Comparison of ENCODE assay signal across 8 cellular contexts in genomic region chr2:197499594-197500502, GRCh38. TPM values are rescaled to one million over a fixed set of nuclear protein-coding genes. Genes with fewer than 3 reads are reported as not detected.
DNase-seq lines count a peak whose midpoint lies in the region; ATAC-seq, FAIRE-seq and TF ChIP-seq lines count a peak whose summit lies in the region.

TSS of gene HSPD1 (minus strand) at chr2:197499840. CDS start at chr2:197498848, 992 bp downstream.
TSS of gene HSPE1 (plus strand) at chr2:197500379. CDS start at chr2:197500437, 58 bp downstream.

- peak; percentile 96 to 98 (median 98) for TF ChIP-seq POLR2A in body of pancreas (IDR thresholded peaks at IDR 0.05)
- TF ChIP-seq POLR2A in sigmoid colon (IDR thresholded peaks at IDR 0.05), result peak; percentile 86 to 92

- TF ChIP-seq CTCF in 22Rv1 (IDR thresholded peaks at IDR 0.05), result no peak
- peak in 4 of 7 experiments; percentile 56 to 84 (median 78) for TF ChIP-seq CTCF in body of pancreas (IDR thresholded peaks at IDR 0.05)
- TF ChIP-seq CTCF in sigmoid colon (IDR thresholded peaks at IDR 0.05), result no peak

- no peaks in the 10 kb centered on the region for H3K9me3 ChIP-seq in body of pancreas
- H3K9me3 ChIP-seq in sigmoid colon, result no peaks in the 10 kb centered on the region

- H3K4me3 ChIP-seq in body of pancreas (peak within 1 kb of the TSS; percentile 47 to 63), sigmoid colon (peak within 1 kb of the TSS; percentile 76 to 95 (median 84))

- 0% methylated on average over 20 to 91 of the region's 104 CpGs for WGBS in body of pancreas, 2 donors
- WGBS in sigmoid colon, 2 donors, result 0% methylated on average over 104 of the region's 104 CpGs

- H3K36me3 ChIP-seq in body of pancreas (replicated peaks in 1 of 2; ENCODE audit: insufficient read depth in 1 of 2, low read depth in 2 of 2) (peaks cover 0 to 17% of the 10 kb centered on the region in 2 donors), sigmoid colon (peaks cover 16 to 64% (median 20%) of the 10 kb centered on the region in 4 donors)

- peak; percentile 61 to 97 (median 74) for TF ChIP-seq EP300 in sigmoid colon (IDR thresholded peaks at IDR 0.05)

- H3K27me3 ChIP-seq in body of pancreas, result no peaks in the 10 kb centered on the region
- H3K27me3 ChIP-seq in sigmoid colon, result no peaks in the 10 kb centered on the region

- peak; percentile 74 for ATAC-seq in GM18520 (IDR thresholded peaks at IDR 0.05; ENCODE audit: unreplicated experiment)
- ATAC-seq in HG03064 (IDR thresholded peaks at IDR 0.05; ENCODE audit: low read depth, unreplicated experiment), result peak; percentile 77
- peak; percentile 93 for ATAC-seq in body of pancreas

- peak; percentile 94 for DNase-seq in NCI-H2107 treated with DMSO at 0.1 percent for 48 hours (lab: John Stamatoyannopoulos, UW; ENCODE audit: unreplicated experiment)
- DNase-seq in body of pancreas, result peak; percentile 98 to 99 (median 98)
- DNase-seq in iPS DF 19.7 (ENCODE audit: low read depth, low spot score), result peak; percentile 97
- peak; percentile 99 for DNase-seq in sigmoid colon

- intact Hi-C loops in body of pancreas (cut with DNase I), result no loop called here
- intact Hi-C loops in sigmoid colon (cut with DNase I), result loop anchor here (2.0 to 5.0 kb wide), 3 partner anchors 15 to 63 kb away; partner anchors contain the start of genes COQ10B and SF3B1

- H3K4me1 ChIP-seq in body of pancreas (peaks cover 54% of the 10 kb centered on the region), sigmoid colon (peaks cover 0 to 55% (median 43%) of the 10 kb centered on the region in 4 donors)

- H3K27ac ChIP-seq in 22Rv1, result peak within 1 kb of the TSS; percentile 99
- H3K27ac ChIP-seq in body of pancreas, result peak within 1 kb of the TSS; percentile 95 to 100 (median 97)
- H3K27ac ChIP-seq in sigmoid colon, result peak within 1 kb of the TSS; percentile 95 to 96 (median 96)

- FAIRE-seq in TTC549 (lab: Jason Lieb, UNC), result peak; percentile 52

RNA-seq across cellular contexts. Expression of gene HSPD1, which starts in this region (rescaled TPM):
- total RNA-seq in body of pancreas (100 to 1,000 TPM in 1 of 2 donors, 10 to 100 TPM in 1; 81.4 to 117 TPM), sigmoid colon (100 to 1,000 TPM in 3 of 4 donors, 10 to 100 TPM in 1; 98.9 to 144 (median 114) TPM)
- 100 to 1,000 TPM; 121 to 313 (median 177) TPM for polyA plus RNA-seq in sigmoid colon

RNA-seq across cellular contexts. Expression of gene HSPE1, which starts in this region (rescaled TPM):
- total RNA-seq in body of pancreas (10 to 100 TPM; 40.2 to 99.5 TPM), sigmoid colon (100 to 1,000 TPM in 2 of 4 donors, 10 to 100 TPM in 2; 47.8 to 136 (median 106) TPM)
- 100 to 1,000 TPM; 194 to 267 (median 217) TPM for polyA plus RNA-seq in sigmoid colon

Comparison
In these comparisons a context has a peak if more than half of its experiments do, and no peak if none do; other contexts are left out.
1. Peak in every context shown above with its lines: DNase-seq, ATAC-seq, H3K4me3 ChIP-seq and H3K27ac ChIP-seq.
2. CTCF ChIP-seq: peak in body of pancreas (4 of 7); none in 22Rv1 (single experiment) and sigmoid colon (0 of 4).